Comparison of ENCODE assay signal across 8 cellular contexts in the genomic region with DNA sequence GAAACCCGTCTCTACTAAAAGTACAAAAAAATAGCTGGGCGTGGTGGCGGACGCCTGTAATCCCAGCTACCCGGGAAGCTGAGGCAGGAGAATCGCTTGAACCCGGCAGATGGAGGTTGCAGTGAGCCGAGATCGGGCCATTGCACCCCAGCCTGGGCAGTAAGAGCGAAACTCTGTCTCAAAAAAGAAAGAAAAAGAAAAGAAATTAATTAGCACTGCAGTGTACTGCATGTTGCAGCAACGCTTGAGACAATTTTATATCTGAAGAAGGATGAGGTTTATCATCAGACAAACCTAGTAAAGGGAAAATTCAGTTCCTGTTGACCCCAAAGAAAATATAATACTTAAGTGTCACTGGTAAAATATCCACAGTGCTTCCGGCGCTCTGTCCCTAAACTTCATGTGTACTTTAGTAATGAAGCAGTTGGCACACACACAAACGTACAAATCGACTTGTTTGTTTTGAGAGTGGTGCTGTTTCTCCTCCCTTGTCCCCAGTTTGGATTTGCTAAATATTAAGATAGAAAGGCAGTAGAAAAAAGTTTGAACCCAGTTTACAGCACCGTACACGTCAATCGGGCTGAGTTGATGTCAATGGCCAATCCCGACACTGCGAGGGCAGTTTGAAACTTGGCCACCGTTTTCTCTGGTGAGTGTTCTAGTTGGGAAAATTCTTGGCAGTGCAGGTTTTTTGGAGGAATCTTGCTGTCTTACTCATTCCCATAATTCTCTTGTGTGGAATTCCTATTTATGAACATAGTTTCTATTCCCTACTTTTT.
DNase-seq lines count a peak whose midpoint lies in the region; ATAC-seq and TF ChIP-seq lines count a peak whose summit lies in the region.

No MANE protein-coding gene starts in this region.

- intact Hi-C loops in OCI-LY7 (cut with micrococcal nuclease; ENCODE audit: unreplicated experiment): loop anchor here (10.0 kb wide), 2 partner anchors 1035 to 1565 kb away; a partner anchor contains a TSS

- H3K27me3 ChIP-seq in BJ (ENCODE audit: control insufficient read depth, insufficient read depth, low read length) (no peaks in the 10 kb centered on the region), duodenal mucosa (ENCODE audit: control insufficient read depth in 1 of 2, insufficient read depth in 2 of 2, low read length in 2 of 2) (no peaks in the 10 kb centered on the region), mucosa of rectum (ENCODE audit: control insufficient read depth in 2 of 2, insufficient read depth in 2 of 2, low read length in 2 of 2) (no peaks in the 10 kb centered on the region)

- TF ChIP-seq CTCF in BJ (IDR thresholded peaks at IDR 0.05; ENCODE audit: insufficient read depth, low read depth, low read length) (no peak), OCI-LY7 (conservative IDR thresholded peaks at IDR 0.05; ENCODE audit: low read length) (no peak)

- TF ChIP-seq POLR2A in GM19193 (IDR thresholded peaks at IDR 0.05; ENCODE audit: extremely low read depth, insufficient read depth, insufficient read length): peak; percentile 33

- H3K27ac ChIP-seq in OCI-LY7 (ENCODE audit: low read depth, low read length, poor library complexity, severe bottlenecking) (peak overlapping the region; percentile 97), duodenal mucosa (ENCODE audit: low read depth, low read length) (peak overlapping the region; percentile 98), mucosa of rectum (ENCODE audit: low read depth in 2 of 2, low read length in 2 of 2) (peak overlapping the region; percentile 92 to 99)

- ATAC-seq in HG02870 (IDR thresholded peaks at IDR 0.05; ENCODE audit: unreplicated experiment): no peak
- ATAC-seq in esophagus mucosa: no peak
- no peak for ATAC-seq in HG03469 (IDR thresholded peaks at IDR 0.05; ENCODE audit: unreplicated experiment)

- H3K4me2 ChIP-seq in OCI-LY7 (ENCODE audit: low read length): peak overlapping the region; percentile 78

- H3K36me3 ChIP-seq in BJ (ENCODE audit: control insufficient read depth, insufficient read depth, low read length) (no peaks in the 10 kb centered on the region), OCI-LY7 (ENCODE audit: insufficient read depth, low read length) (peaks cover 17% of the 10 kb centered on the region), duodenal mucosa (ENCODE audit: control insufficient read depth in 1 of 2, insufficient read depth in 2 of 2, low read length in 2 of 2) (no peaks in the 10 kb centered on the region), mucosa of rectum (ENCODE audit: control insufficient read depth in 2 of 2, insufficient read depth in 2 of 2, low read length in 2 of 2) (no peaks in the 10 kb centered on the region)

- H4K20me1 ChIP-seq in OCI-LY7 (ENCODE audit: insufficient read depth, low read length): no peaks in the 10 kb centered on the region

- H2AFZ ChIP-seq in OCI-LY7 (ENCODE audit: low read length): no peak overlapping the region

- DNase-seq in BJ (ENCODE audit: low read depth) (peak; percentile 60), OCI-LY7 (ENCODE audit: low spot score) (peak; percentile 66)

- H3K79me2 ChIP-seq in OCI-LY7 (ENCODE audit: insufficient read depth, low read depth, low read length): peaks cover 20% of the 10 kb centered on the region; the same call in 1 of the 2 replicates

- no peaks in the 10 kb centered on the region for H3K9me2 ChIP-seq in OCI-LY7 (ENCODE audit: insufficient read depth, low read length)

- H3K9ac ChIP-seq in duodenal mucosa (ENCODE audit: low read depth in 1 of 2, low read length in 2 of 2): peak overlapping the region; percentile 65 to 96
- H3K9ac ChIP-seq in mucosa of rectum (ENCODE audit: low read depth in 1 of 2, low read length in 2 of 2): peak overlapping the region; percentile 93 to 99

- CTCF ChIA-PET in BJ (lab: Yijun Ruan, JAX): interaction anchor here (1.7 kb wide), 1 partner anchor 30 kb away, joined by 6 read pairs; no protein-coding TSS in a partner anchor
- CTCF ChIA-PET in OCI-LY7 (lab: Charles Lee; ENCODE audit: unreplicated experiment): interaction anchor here (1.1 kb wide), 1 partner anchor 25 kb away, joined by 3 read pairs; a partner anchor contains a TSS

- H3K9me3 ChIP-seq in OCI-LY7 (ENCODE audit: low read length) (no peaks in the 10 kb centered on the region), duodenal mucosa (ENCODE audit: control insufficient read depth in 1 of 2, low read length in 2 of 2) (no peaks in the 10 kb centered on the region), mucosa of rectum (ENCODE audit: control insufficient read depth in 2 of 2, low read length in 2 of 2) (no peaks in the 10 kb centered on the region)

- peak overlapping the region; percentile 60 for H3K4me3 ChIP-seq in BJ (ENCODE audit: low read depth, low read length)
- H3K4me3 ChIP-seq in OCI-LY7 (ENCODE audit: low read depth, low read length, poor library complexity, severe bottlenecking): peak overlapping the region; percentile 87
- H3K4me3 ChIP-seq in duodenal mucosa (ENCODE audit: low read depth in 1 of 2, low read length in 2 of 2): peak overlapping the region; percentile 79 to 86
- peak overlapping the region; percentile 78 to 87 for H3K4me3 ChIP-seq in mucosa of rectum (ENCODE audit: low read length in 2 of 2)

- H3K4me1 ChIP-seq in OCI-LY7 (ENCODE audit: insufficient read depth, low read length, poor library complexity, severe bottlenecking) (peaks cover 31% of the 10 kb centered on the region), duodenal mucosa (ENCODE audit: control insufficient read depth in 1 of 2, insufficient read depth in 2 of 2, low read length in 2 of 2) (peaks cover 16 to 19% of the 10 kb centered on the region in 2 donors), mucosa of rectum (ENCODE audit: control insufficient read depth in 2 of 2, insufficient read depth in 2 of 2, low read length in 2 of 2) (peaks cover 10 to 23% of the 10 kb centered on the region in 2 donors)

- POLR2A ChIA-PET in BJ (lab: Charles Lee) (interaction anchor here (1.1 to 4.2 kb wide), 4 partner anchors 26 to 692 kb away, joined by 3 to 28 read pairs (median 16); a partner anchor contains a TSS), OCI-LY7 (lab: Charles Lee) (interaction anchor here (0.5 to 11.9 kb wide), 8 partner anchors 17 to 1818 kb away, joined by 4 to 1237 read pairs (median 98); a partner anchor contains a TSS)

- BruUV-seq in OCI-LY7 (replicated peaks; lab: Mats Ljungman, UMichigan): no TSS peak
